Comparison of ENCODE assay signal across 1 cellular context in genomic region chr11:108959874-108960273, GRCh38.
TF ChIP-seq lines count a peak whose summit lies in the region.

No MANE protein-coding gene starts in this region.

TF ChIP-seq in SK-N-SH, 30 proteins besides CTCF, POLR2A, EP300 and RAD21 (continued from another document):
- TF ChIP-seq ZBTB33 (IDR thresholded peaks at IDR 0.05; ENCODE audit: borderline replicate concordance, low read depth), result no peak
- no peak for TF ChIP-seq MEF2A (IDR thresholded peaks at IDR 0.05; ENCODE audit: borderline replicate concordance, low read depth)
- TF ChIP-seq POLR2AphosphoS5 (IDR thresholded peaks at IDR 0.05; ENCODE audit: low read depth, low read length), result no peak
- TF ChIP-seq RCOR1 (IDR thresholded peaks at IDR 0.05; ENCODE audit: low read length), result no peak
- TF ChIP-seq ELF1 (IDR thresholded peaks at IDR 0.05), result no peak
- no peak for TF ChIP-seq RXRA (IDR thresholded peaks at IDR 0.05; ENCODE audit: borderline replicate concordance, low read depth)
- no peak for TF ChIP-seq NRF1 (IDR thresholded peaks at IDR 0.05; ENCODE audit: low read depth, low read length)
- no peak for TF ChIP-seq PBX3 (IDR thresholded peaks at IDR 0.05)
- TF ChIP-seq EZH2phosphoT487 (IDR thresholded peaks at IDR 0.05; ENCODE audit: borderline replicate concordance, low read depth), result no peak
- no peak for TF ChIP-seq FOSL2 (IDR thresholded peaks at IDR 0.05; ENCODE audit: borderline replicate concordance, low read depth)
- TF ChIP-seq GATA2 (CRISPR knock-in tag; IDR thresholded peaks at IDR 0.05), result no peak
